ENCODE assay signal across 18 cellular contexts in genomic region chr15:30984118-30984517, GRCh38. TPM values are rescaled to one million over a fixed set of nuclear protein-coding genes. Genes with fewer than 3 reads are reported as not detected.
DNase-seq lines count a peak whose midpoint lies in the region; ATAC-seq, FAIRE-seq and TF ChIP-seq lines count a peak whose summit lies in the region.
"Had no signal": no experiment of that assay in that cellular context is flagged by ENCODE, and none has a peak within 500 bp of the region (broad histone marks: within the 10 kb centered on the region; RNA-seq: fewer than 3 reads in every experiment).

No MANE protein-coding gene starts in this region.

- H4K20me1 ChIP-seq in GM12878 (ENCODE audit: control insufficient read depth, insufficient read depth), result no peaks in the 10 kb centered on the region

- TF ChIP-seq RAD21 in GM12878 (IDR thresholded peaks at IDR 0.05; ENCODE audit: insufficient read depth, low read depth, low read length), result no peak

- H3K9ac ChIP-seq in GM12878 (ENCODE audit: control insufficient read depth, insufficient read depth, low read length), result no peak overlapping the region

- no peaks in the 10 kb centered on the region; the same call in none of the 2 replicates for H3K79me2 ChIP-seq in GM12878 (ENCODE audit: control insufficient read depth, insufficient read depth, low read length)

- SMC1A ChIA-PET in GM12878 (lab: Charles Lee; ENCODE audit: uncharacterized antibody, unreplicated experiment), result interaction anchor here (1.1 to 4.4 kb wide), 5 partner anchors 10 to 55 kb away, joined by 3 to 22 read pairs (median 8); no protein-coding TSS in a partner anchor

- H3K27me3 ChIP-seq in breast epithelium (no peaks in the 10 kb centered on the region), GM12878 (replicated peaks in 1 of 2; ENCODE audit: control insufficient read depth in 2 of 2, insufficient read depth in 2 of 2, low read length in 1 of 2) (no peaks in the 10 kb centered on the region), tibial nerve (no peaks in the 10 kb centered on the region)
- H3K27me3 ChIP-seq: MG63, pancreas, transverse colon had no signal

- TF ChIP-seq POLR2A in breast epithelium (IDR thresholded peaks at IDR 0.05) (no peak), GM12878 (IDR thresholded peaks at IDR 0.05; ENCODE audit: low read depth, low read length) (no peak), tibial nerve (IDR thresholded peaks at IDR 0.05) (no peak)

- no peak overlapping the region for H3K4me3 Mint-ChIP-seq in MCF 10A (ENCODE audit: unreplicated experiment)
- H3K4me3 Mint-ChIP-seq: activated CD4-positive, alpha-beta T cell treated with anti-CD3 and anti-CD28 coated beads, Interleukin-2, amount 10 ng/mL, durations not matched to agents 7 days and 5 days; T-helper 2 cell treated with Interferon-gamma antibody and Interleukin-4, amounts not matched to agents 5 μg/mL and 100 μg/mL, for 36 hours had no signal

- POLR2A ChIA-PET in MCF 10A (lab: Yijun Ruan, JAX), result interaction anchor here (0.6 kb wide), 1 partner anchor 31 kb away, joined by 5 read pairs; no protein-coding TSS in a partner anchor
- POLR2A ChIA-PET in GM12878 (lab: Charles Lee), result no interaction called here

- no peak overlapping the region; the same call in 1 of the 2 replicates for H3K4me2 ChIP-seq in GM12878 (ENCODE audit: control insufficient read depth, insufficient read depth)

- no peaks in the 10 kb centered on the region for H3K9me3 ChIP-seq in breast epithelium
- H3K9me3 ChIP-seq in GM12878 (replicated peaks; ENCODE audit: control insufficient read depth, insufficient read depth, low read length), result no peaks in the 10 kb centered on the region
- H3K9me3 ChIP-seq in tibial nerve, result no peaks in the 10 kb centered on the region
- H3K9me3 ChIP-seq: MG63, pancreas, transverse colon had no signal

- H3K4me3 ChIP-seq in breast epithelium, result no peak overlapping the region
- H3K4me3 ChIP-seq in GM12878, result peak overlapping the region; percentile 14; the same call in 1 of the 2 replicates
- peak overlapping the region in 1 of 4 donors; percentile 8 for H3K4me3 ChIP-seq in tibial nerve
- H3K4me3 ChIP-seq: MG63, pancreas, transverse colon had no signal

- WGBS in GM12878 (ENCODE audit: insufficient coverage, insufficient replicate concordance, low lambda C conversion rate, missing lambda C conversion rate), result 94% methylated on average over 3 of the region's 3 CpGs
- 52 to 55% methylated on average over 3 of the region's 3 CpGs for WGBS in tibial nerve, 2 donors

- DNase-seq in breast epithelium (ENCODE audit: low spot score in 2 of 2) (no peak), MCF 10A (ENCODE audit: unreplicated experiment) (no peak), GM12878 (ENCODE audit: low read depth, low spot score) (no peak), left kidney (ENCODE audit: low read depth, low spot score) (peak; percentile 14), tibial nerve (ENCODE audit: low spot score in 2 of 2) (no peak), NCI-H1694 (lab: John Stamatoyannopoulos, UW) (no peak), NCI-H526 (lab: John Stamatoyannopoulos, UW) (no peak)
- DNase-seq: activated CD4-positive, alpha-beta T cell treated with anti-CD3 and anti-CD28 coated beads, Interleukin-2, amount 10 ng/mL, durations not matched to agents 7 days and 5 days; activated T-cell treated with anti-CD3 and anti-CD28 coated beads, Interleukin-2, amount 50 U/mL, for 1 hour; CD4-positive, alpha-beta T cell; cortex of kidney; MG63; NCI-H774; pancreas; transverse colon had no signal

- peaks cover 28% of the 10 kb centered on the region for H3K36me3 Mint-ChIP-seq in MCF 10A (ENCODE audit: insufficient read depth, unreplicated experiment)

- BruUV-seq in MCF 10A (replicated peaks; lab: Mats Ljungman, UMichigan) (no TSS peak), GM12878 (replicated peaks; lab: Mats Ljungman, UMichigan) (no TSS peak)

- peaks cover 21% of the 10 kb centered on the region for H3K4me1 Mint-ChIP-seq in MCF 10A (ENCODE audit: insufficient read depth, unreplicated experiment)

- no peaks in the 10 kb centered on the region for H3K9me3 Mint-ChIP-seq in MCF 10A (ENCODE audit: unreplicated experiment)
- H3K9me3 Mint-ChIP-seq: activated CD4-positive, alpha-beta T cell treated with anti-CD3 and anti-CD28 coated beads, Interleukin-2, amount 10 ng/mL, durations not matched to agents 7 days and 5 days; CD4-positive, alpha-beta T cell; T-helper 2 cell treated with Interferon-gamma antibody and Interleukin-4, amounts not matched to agents 5 μg/mL and 100 μg/mL, for 36 hours had no signal

- TF ChIP-seq EP300 in GM12878 (IDR thresholded peaks at IDR 0.05; ENCODE audit: borderline replicate concordance in 1 of 2, control insufficient read depth in 1 of 2, low read depth in 2 of 2, low read length in 2 of 2) (no peak), tibial nerve (IDR thresholded peaks at IDR 0.05) (no peak)

- ATAC-seq in GM12878 (no peak; the same call in 2 of the 3 replicates), GM21423 (IDR thresholded peaks at IDR 0.05; ENCODE audit: unreplicated experiment) (no peak)

- CTCF ChIA-PET in MCF 10A (lab: Yijun Ruan, JAX), result interaction anchor here (0.7 kb wide), 1 partner anchor 329 kb away, joined by 3 read pairs; no protein-coding TSS in a partner anchor
- CTCF ChIA-PET in GM12878 (lab: Yijun Ruan, JAX), result interaction anchor here (1.3 kb wide), 1 partner anchor 144 kb away, joined by 7 read pairs; no protein-coding TSS in a partner anchor

- no peak for TF ChIP-seq CTCF in breast epithelium (IDR thresholded peaks at IDR 0.05)
- TF ChIP-seq CTCF in MCF 10A (IDR thresholded peaks at IDR 0.05; ENCODE audit: unreplicated experiment), result no peak
- no peak for TF ChIP-seq CTCF in GM12878 (IDR thresholded peaks at IDR 0.05 in 2 of 3, conservative IDR thresholded peaks at IDR 0.05 in 1 of 3; ENCODE audit: control insufficient read depth in 2 of 3, extremely low read depth in 1 of 3, insufficient read depth in 1 of 3, low read depth in 3 of 3, low read length in 3 of 3)
- no peak for TF ChIP-seq CTCF in tibial nerve (IDR thresholded peaks at IDR 0.05)

- intact Hi-C loops in breast epithelium (cut with DNase I; ENCODE audit: low total_unique reads), result no loop called here
- intact Hi-C loops in MCF 10A (cut with micrococcal nuclease), result no loop called here
- intact Hi-C loops in GM12878 (cut with micrococcal nuclease; ENCODE audit: unreplicated experiment), result loop anchor here (10.0 kb wide), 2 partner anchors 141 to 501 kb away; no protein-coding TSS in a partner anchor

- RAD21 ChIA-PET in GM12878 (lab: Charles Lee; ENCODE audit: unreplicated experiment), result interaction anchor here (1.2 to 3.0 kb wide), 3 partner anchors 21 to 145 kb away, joined by 3 to 8 read pairs (median 5); no protein-coding TSS in a partner anchor

- H3K36me3 ChIP-seq in breast epithelium, result no peaks in the 10 kb centered on the region
- peaks cover 0 to 7% of the 10 kb centered on the region in 2 experiments; a peak in 2 of 4 replicates for H3K36me3 ChIP-seq in GM12878 (ENCODE audit: control insufficient read depth in 2 of 2, insufficient read depth in 2 of 2, low read length in 1 of 2)
- peaks cover 0 to 22% (median 0%) of the 10 kb centered on the region in 3 donors for H3K36me3 ChIP-seq in tibial nerve
- H3K36me3 ChIP-seq: pancreas had no signal

- no peaks in the 10 kb centered on the region for H3K4me1 ChIP-seq in breast epithelium
- peaks cover 12% of the 10 kb centered on the region for H3K4me1 ChIP-seq in GM12878 (ENCODE audit: control insufficient read depth, insufficient read depth, low read length)
- H3K4me1 ChIP-seq in tibial nerve, result peaks cover 4 to 85% (median 42%) of the 10 kb centered on the region in 4 donors

- H2AFZ ChIP-seq in GM12878 (ENCODE audit: control insufficient read depth, low read depth, low read length), result no peak overlapping the region

- no peaks in the 10 kb centered on the region for H3K27me3 Mint-ChIP-seq in MCF 10A (ENCODE audit: insufficient read depth, unreplicated experiment)
- H3K27me3 Mint-ChIP-seq: activated CD4-positive, alpha-beta T cell treated with anti-CD3 and anti-CD28 coated beads, Interleukin-2, amount 10 ng/mL, durations not matched to agents 7 days and 5 days; CD4-positive, alpha-beta T cell had no signal

- no peak for FAIRE-seq in GM12878 (lab: Jason Lieb, UNC)
- FAIRE-seq: pancreas had no signal

- in situ Hi-C loops in GM12878 (cut with MboI), result no loop called here

- no peak overlapping the region for H3K27ac Mint-ChIP-seq in MCF 10A (ENCODE audit: low read depth, unreplicated experiment)
- H3K27ac Mint-ChIP-seq: activated CD4-positive, alpha-beta T cell treated with anti-CD3 and anti-CD28 coated beads, Interleukin-2, amount 10 ng/mL, durations not matched to agents 7 days and 5 days; T-helper 2 cell treated with Interferon-gamma antibody and Interleukin-4, amounts not matched to agents 5 μg/mL and 100 μg/mL, for 36 hours had no signal

- peak overlapping the region; percentile 3 to 61 for H3K27ac ChIP-seq in breast epithelium
- no peak overlapping the region for H3K27ac ChIP-seq in GM12878 (ENCODE audit: control insufficient read depth, insufficient read depth)
- peak overlapping the region; percentile 3 to 84 (median 46) for H3K27ac ChIP-seq in tibial nerve
- H3K27ac ChIP-seq: RWPE1 had no signal

TF ChIP-seq in GM12878, 131 proteins besides CTCF, POLR2A, EP300 and RAD21 (continues in another document):
- no peak for TF ChIP-seq ZNF274 (IDR thresholded peaks at IDR 0.05; ENCODE audit: insufficient read depth, insufficient read length)
- TF ChIP-seq CHD1 (IDR thresholded peaks at IDR 0.05; ENCODE audit: low read depth, low read length), result no peak
- no peak for TF ChIP-seq RB1 (IDR thresholded peaks at IDR 0.05; ENCODE audit: borderline replicate concordance)
- no peak for TF ChIP-seq ETV6 (conservative IDR thresholded peaks at IDR 0.05 in 1 of 2, IDR thresholded peaks at IDR 0.05 in 1 of 2; ENCODE audit: borderline replicate concordance in 1 of 2, low read depth in 1 of 2)

RNA-seq across cellular contexts. Expression of gene MTMR10, which starts 7.3 kb away (rescaled TPM):
- total RNA-seq in breast epithelium (10 to 100 TPM; 31.5 to 46.9 (median 35.7) TPM), MCF 10A (2022) (11.4 and 13.0 TPM in 2 replicates), GM12878 (2014; rRNA removed) (10.0 and 12.5 TPM in 2 replicates), GM12878 (2014; rRNA removed; fragmentation: Illumina TruSeq; extraction: Trizol) (11.9 and 12.1 TPM in 2 replicates), GM12878 (2021) (12.5 and 13.6 TPM in 2 replicates), tibial nerve (10 to 100 TPM; 44.4 to 58.6 (median 53.8) TPM)
- total RNA-seq in GM12878 (2013; cell fraction: nucleolus; rRNA removed), result 48.5 and 55.2 TPM in 2 replicates
- polyA plus RNA-seq in GM12878 (2011; ENCODE audit: low read depth), result 5.9 TPM
- polyA plus RNA-seq in GM12878 (2011; rRNA removed) (11.8 and 13.3 TPM in 2 replicates), GM12878 (2014; fragmentation: Illumina TruSeq; extraction: Trizol) (11.5 and 13.5 TPM in 2 replicates), GM12878 (2014; fragmentation: Nextera tagmentation; extraction: Ambion mirVana) (1 to 10 TPM; 1.9 to 3.6 TPM), GM12878 (2014; rRNA removed) (7.8 and 8.5 TPM in 2 replicates), GM12878 (2016; fragmentation: Nextera tagmentation; extraction: Ambion mirVana) (1 to 10 TPM; 5.3 to 7.5 TPM)
- 4.9 and 5.0 TPM in 2 replicates for polyA plus RNA-seq in GM12878 (2011; cell fraction: cytosol; rRNA removed)
- polyA plus RNA-seq in GM12878 (2011; cell fraction: nucleus; rRNA removed), result 17.0 and 17.8 TPM in 2 replicates
- 7.5 and 7.8 TPM in 2 replicates for polyA plus RNA-seq in GM12878 (2012)
- polyA minus RNA-seq in GM12878 (2011; rRNA and poly(A)+ RNA removed), result 9.4 and 15.1 TPM in 2 replicates
- 3.6 and 3.7 TPM in 2 replicates for polyA minus RNA-seq in GM12878 (2011; cell fraction: cytosol; rRNA and poly(A)+ RNA removed)
- 20.8 and 27.6 TPM in 2 replicates for polyA minus RNA-seq in GM12878 (2011; cell fraction: nucleus; rRNA and poly(A)+ RNA removed)
